Comparison of ENCODE assay signal across 7 cellular contexts in genomic region chr1:46990541-46990940, GRCh38. TPM values are rescaled to one million over a fixed set of nuclear protein-coding genes. Genes with fewer than 3 reads are reported as not detected.
"Had no signal": no experiment of that assay in that cellular context is flagged by ENCODE, and none has a peak within 500 bp of the region (broad histone marks: within the 10 kb centered on the region; RNA-seq: fewer than 3 reads in every experiment).

No MANE protein-coding gene starts in this region.

RNA-seq across cellular contexts. Expression of gene CYP4A11, which starts 49.3 kb away (rescaled TPM):
- total RNA-seq: thoracic aorta, thyroid gland, transverse colon, upper lobe of right lung, ureter, urinary bladder, vagina had no signal
